8 cellular contexts compared by ENCODE assay signal in the genomic region with DNA sequence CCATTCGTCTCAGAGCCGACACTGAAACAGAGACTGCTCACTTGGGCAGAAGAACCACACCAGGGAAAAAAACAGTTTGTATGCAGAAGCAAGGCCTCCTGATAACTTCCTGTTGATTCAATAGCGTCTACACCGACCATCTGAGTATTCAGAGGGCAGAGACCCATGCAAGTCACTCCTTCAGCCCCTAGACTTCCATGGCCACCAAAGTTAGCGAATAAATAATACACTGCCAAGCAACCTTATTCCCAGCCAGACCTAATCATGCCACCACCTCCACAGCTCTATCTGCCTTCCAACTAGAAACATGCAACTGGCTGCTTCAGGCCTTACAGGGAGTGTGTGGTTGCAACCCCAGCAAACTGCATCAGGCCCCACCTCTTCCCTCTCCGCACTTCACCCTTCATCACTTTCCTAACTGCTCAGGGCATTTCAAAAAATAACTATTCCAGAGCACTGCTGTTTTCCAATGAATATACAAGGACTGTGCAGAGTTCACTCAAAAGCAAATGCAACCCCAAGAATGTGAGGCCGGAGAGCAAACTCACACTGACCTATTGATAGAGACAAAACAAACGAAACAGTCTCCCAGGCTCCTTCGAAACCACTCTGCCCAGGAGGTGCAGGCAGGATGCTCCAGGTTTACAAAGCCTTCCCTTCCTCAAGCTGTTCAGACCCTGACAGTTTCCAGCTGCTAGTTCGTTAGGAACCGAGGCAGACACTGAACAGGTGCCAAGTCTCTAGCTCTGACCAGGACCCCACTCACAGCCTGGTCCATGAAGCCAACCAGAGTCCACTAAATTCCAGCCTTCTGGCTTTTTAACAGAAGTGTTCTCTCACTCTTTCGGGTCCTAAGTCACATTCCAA.
A peak's percentile ranks its signal among the peaks of the same experiment; 100 is the strongest.
DNase-seq lines count a peak whose midpoint lies in the region; TF ChIP-seq lines count a peak whose summit lies in the region.

No MANE protein-coding gene starts in this region.

- H3K27me3 Mint-ChIP-seq in nephron progenitor cell (ENCODE audit: low read depth, poor library complexity): peaks cover 8% of the 10 kb centered on the region

- H3K9me3 Mint-ChIP-seq in nephron progenitor cell: no peaks in the 10 kb centered on the region

- peaks cover 75% of the 10 kb centered on the region for H3K4me1 Mint-ChIP-seq in nephron progenitor cell

- no peak overlapping the region for H3K27ac ChIP-seq in duodenal mucosa (ENCODE audit: low read depth, low read length)

- TF ChIP-seq CTCF in GM10266 (IDR thresholded peaks at IDR 0.05; ENCODE audit: control insufficient read depth, insufficient read depth, low read depth, missing control alignments) (no peak), nephron progenitor cell (IDR thresholded peaks at IDR 0.05) (no peak)

- peak overlapping the region; percentile 97 for H3K4me3 Mint-ChIP-seq in nephron progenitor cell

- in situ Hi-C loops in ACHN (cut with HindIII; ENCODE audit: low pct_ligation_motif_present, low pct_unique_long_range_greater_than_20kb, low sequenced_read_pairs): no loop called here

- H3K9ac ChIP-seq in duodenal mucosa (ENCODE audit: low read depth in 1 of 2, low read length in 2 of 2): peak overlapping the region; percentile 5 to 14

- H3K36me3 Mint-ChIP-seq in nephron progenitor cell (ENCODE audit: low read depth): no peaks in the 10 kb centered on the region

- DNase-seq in GM10266 (ENCODE audit: extremely low spot score) (peak; percentile 63), NOMO-1 treated with DMSO at 0.1 percent for 48 hours (lab: John Stamatoyannopoulos, UW; ENCODE audit: unreplicated experiment) (peak; percentile 51), nephron progenitor cell (no peak), HPDE6-E6E7 (ENCODE audit: extremely low spot score) (no peak), ACHN (no peak), NCI-H2196 treated with DMSO at 0.1 percent for 48 hours (lab: John Stamatoyannopoulos, UW; ENCODE audit: unreplicated experiment) (no peak)
- no peak for DNase-seq in activated CD8-positive, alpha-beta memory T cell treated with anti-CD3 and anti-CD28 coated beads, Interleukin-2, amount 50 U/mL, for 48 hours

- H3K36me3 ChIP-seq in duodenal mucosa (ENCODE audit: control insufficient read depth in 1 of 2, insufficient read depth in 2 of 2, low read length in 2 of 2): no peaks in the 10 kb centered on the region

- H3K4me1 ChIP-seq in duodenal mucosa (ENCODE audit: control insufficient read depth in 1 of 2, insufficient read depth in 2 of 2, low read length in 2 of 2): peaks cover 62 to 68% of the 10 kb centered on the region in 2 donors

- peak overlapping the region; percentile 83 for H3K27ac Mint-ChIP-seq in nephron progenitor cell

- no peaks in the 10 kb centered on the region for H3K9me3 ChIP-seq in duodenal mucosa (ENCODE audit: control insufficient read depth in 1 of 2, low read length in 2 of 2)

- no peaks in the 10 kb centered on the region for H3K27me3 ChIP-seq in duodenal mucosa (ENCODE audit: control insufficient read depth in 1 of 2, insufficient read depth in 2 of 2, low read length in 2 of 2)

- H3K4me3 ChIP-seq in duodenal mucosa (ENCODE audit: low read depth in 1 of 2, low read length in 2 of 2): peak overlapping the region; percentile 50 to 57

Comparison
In these comparisons a context has a peak if more than half of its experiments do, and no peak if none do; other contexts are left out.
1. DNase-seq: peak in GM10266 (single experiment) and NOMO-1 treated with DMSO at 0.1 percent for 48 hours (single experiment); none in nephron progenitor cell (single experiment), HPDE6-E6E7 (single experiment), ACHN (single experiment), activated CD8-positive, alpha-beta memory T cell treated with anti-CD3 and anti-CD28 coated beads, Interleukin-2, amount 50 U/mL, for 48 hours (single experiment) and NCI-H2196 treated with DMSO at 0.1 percent for 48 hours (single experiment).